In the genomic region with DNA sequence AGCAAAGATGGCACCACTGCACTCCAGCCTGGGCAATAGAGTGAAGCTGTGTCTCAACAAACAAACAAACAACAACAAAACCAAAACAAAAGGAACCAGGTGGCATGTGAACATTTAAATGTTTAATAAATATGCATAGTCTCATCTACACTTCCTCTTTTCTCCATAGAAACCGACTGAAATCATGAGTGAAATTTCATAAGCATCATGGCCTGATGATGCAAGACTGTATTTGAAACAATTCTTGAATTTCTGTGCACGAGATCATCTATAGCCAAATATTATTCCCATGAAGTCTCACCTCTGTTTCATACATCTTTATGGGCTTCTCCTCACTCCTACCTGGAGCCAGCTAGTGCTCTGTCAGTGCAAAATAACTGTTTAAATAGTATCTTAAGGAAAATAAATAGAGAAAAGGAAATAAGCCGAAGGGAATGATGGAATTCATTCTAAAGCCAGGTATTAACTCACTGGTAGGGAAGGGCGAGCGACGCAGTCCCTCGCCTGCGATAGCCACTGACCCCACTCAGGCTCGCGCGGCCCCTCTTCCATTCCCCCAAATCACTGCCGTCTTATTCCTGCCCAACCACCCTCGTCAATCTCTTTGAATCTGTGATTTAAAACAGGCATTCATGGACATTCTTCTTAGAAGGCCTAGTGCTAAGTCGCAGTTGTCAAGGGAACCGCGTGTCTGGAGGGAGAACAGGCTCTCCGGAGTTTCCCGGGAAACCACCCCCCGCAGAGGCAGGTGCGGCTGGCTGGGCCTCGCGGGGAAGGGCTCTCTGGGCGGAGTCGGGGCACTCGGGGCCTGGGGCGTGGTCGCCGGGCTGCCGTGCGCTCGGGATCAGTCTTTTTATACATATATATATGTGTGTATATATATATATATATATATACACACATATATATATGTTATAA, we compare ENCODE assay signal across 8 cellular contexts. TPM values are rescaled to one million over a fixed set of nuclear protein-coding genes. Genes with fewer than 3 reads are reported as not detected.
DNase-seq lines count a peak whose midpoint lies in the region; ATAC-seq lines count a peak whose summit lies in the region.

No MANE protein-coding gene starts in this region.

- peak; percentile 45 for DNase-seq in Caki2 (ENCODE audit: low read depth)
- DNase-seq in NCI-H510A treated with DMSO at 0.1 percent for 48 hours (lab: John Stamatoyannopoulos, UW): peak; percentile 63
- DNase-seq in iPS-NIHi11 (ENCODE audit: low spot score): peak; percentile 87
- DNase-seq in stimulated activated CD4-positive, alpha-beta T cell treated with anti-CD3 and anti-CD28 coated beads, Interleukin-12 subunit alpha, Interleukin-12 subunit beta, amount 100 ng/mL, for 24 hours (ENCODE audit: low read depth in 2 of 2): peak; percentile 24 to 45
- DNase-seq in activated CD8-positive, alpha-beta memory T cell treated with anti-CD3 and anti-CD28 coated beads, Interleukin-2, amount 50 U/mL, for 4 hours: no peak

- in situ Hi-C loops in Caki2 (cut with HindIII; ENCODE audit: low pct_unique_long_range_greater_than_20kb, low sequenced_read_pairs): no loop called here

- ATAC-seq in HG02840 (IDR thresholded peaks at IDR 0.05; ENCODE audit: low FRiP score, unreplicated experiment) (peak; percentile 43), HG03108 (IDR thresholded peaks at IDR 0.05; ENCODE audit: unreplicated experiment) (no peak)

- H3K27ac ChIP-seq in angular gyrus (ENCODE audit: low read depth, low read length): peak overlapping the region; percentile 53

RNA-seq across cellular contexts. Expression of a gene that starts 52.4 kb away (rescaled TPM):
- 23.8 and 43.7 TPM in 2 replicates for total RNA-seq in Caki2 (2014; rRNA removed; shearing (Covaris generic); ENCODE audit: low replicate concordance)
